Comparison of ENCODE assay signal across 8 cellular contexts in genomic region chr5:58459860-58460726, GRCh38. TPM values are rescaled to one million over a fixed set of nuclear protein-coding genes. Genes with fewer than 3 reads are reported as not detected.
DNase-seq lines count a peak whose midpoint lies in the region; ATAC-seq and TF ChIP-seq lines count a peak whose summit lies in the region.

TSS of gene PLK2 (minus strand) at chr5:58460086. CDS start at chr5:58459959, 127 bp downstream.

- TF ChIP-seq POLR2A in uterus (IDR thresholded peaks at IDR 0.05), result peak; percentile 99 to 100

- H3K27me3 ChIP-seq in Karpas-422 (ENCODE audit: low read length) (no peaks in the 10 kb centered on the region), right cardiac atrium (ENCODE audit: control insufficient read depth, insufficient read depth) (no peaks in the 10 kb centered on the region), rectal smooth muscle tissue (ENCODE audit: control insufficient read depth, insufficient read depth, low read length) (no peaks in the 10 kb centered on the region), uterus (no peaks in the 10 kb centered on the region)

- peak in 3 of 4 experiments; percentile 39 to 68 (median 48) for TF ChIP-seq CTCF in uterus (IDR thresholded peaks at IDR 0.05)

- in situ Hi-C loops in G401 (cut with HindIII; ENCODE audit: low sequenced_read_pairs), result no loop called here

- peak within 1 kb of the TSS; percentile 33 for H3K4me2 ChIP-seq in Karpas-422 (ENCODE audit: low read depth, low read length, poor library complexity, severe bottlenecking)

- no peaks in the 10 kb centered on the region for H3K36me3 ChIP-seq in Karpas-422 (ENCODE audit: insufficient read depth, low read length)
- H3K36me3 ChIP-seq in rectal smooth muscle tissue (ENCODE audit: control insufficient read depth, insufficient read depth, low read length), result peaks cover 2% of the 10 kb centered on the region
- H3K36me3 ChIP-seq in uterus, result no peaks in the 10 kb centered on the region

- no peak within 1 kb of the TSS for H3K27ac ChIP-seq in Karpas-422 (ENCODE audit: low read length)
- H3K27ac ChIP-seq in right cardiac atrium (ENCODE audit: low read length), result peak within 1 kb of the TSS; percentile 93
- H3K27ac ChIP-seq in rectal smooth muscle tissue (ENCODE audit: low read depth, low read length), result peak within 1 kb of the TSS; percentile 82
- H3K27ac ChIP-seq in uterus, result peak within 1 kb of the TSS; percentile 94 to 95

- DNase-seq in G401 (ENCODE audit: low spot score) (peak; percentile 86), Karpas-422 (no peak), T-helper 2 cell (peak; percentile 79 to 87 (median 82)), anterior cingulate cortex (lab: John Stamatoyannopoulos, UW) (peak; percentile 40 to 98 (median 92)), right cardiac atrium (peak; percentile 95 to 98 (median 98)), uterus (peak; percentile 95 to 96)

- peak; percentile 78 for ATAC-seq in GM21825 (IDR thresholded peaks at IDR 0.05; ENCODE audit: unreplicated experiment)
- peak; percentile 95 to 96 for ATAC-seq in right cardiac atrium

- H3K9me3 ChIP-seq in Karpas-422 (ENCODE audit: low read length), result no peaks in the 10 kb centered on the region
- H3K9me3 ChIP-seq in right cardiac atrium (ENCODE audit: control insufficient read depth, low read length), result no peaks in the 10 kb centered on the region
- H3K9me3 ChIP-seq in uterus, result no peaks in the 10 kb centered on the region

- H4K20me1 ChIP-seq in Karpas-422 (ENCODE audit: insufficient read depth, low read depth, low read length), result no peaks in the 10 kb centered on the region

- H3K4me3 ChIP-seq in Karpas-422 (ENCODE audit: low read length) (no peak within 1 kb of the TSS; the same call in 1 of the 2 replicates), right cardiac atrium (ENCODE audit: low read length) (peak within 1 kb of the TSS; percentile 91), rectal smooth muscle tissue (ENCODE audit: low read length) (peak within 1 kb of the TSS; percentile 80), uterus (peak within 1 kb of the TSS; percentile 68 to 82)

- peaks cover 9% of the 10 kb centered on the region for H3K4me1 ChIP-seq in Karpas-422 (ENCODE audit: low read length)
- H3K4me1 ChIP-seq in right cardiac atrium (ENCODE audit: control insufficient read depth, insufficient read depth, low read length), result no peaks in the 10 kb centered on the region
- H3K4me1 ChIP-seq in rectal smooth muscle tissue (ENCODE audit: control insufficient read depth, insufficient read depth, low read length), result peaks cover 2% of the 10 kb centered on the region
- no peaks in the 10 kb centered on the region for H3K4me1 ChIP-seq in uterus

- H2AFZ ChIP-seq in Karpas-422 (ENCODE audit: low read length), result peak within 1 kb of the TSS; percentile 64

- peak within 1 kb of the TSS; percentile 18; the same call in 1 of the 2 replicates for H3K9ac ChIP-seq in Karpas-422 (ENCODE audit: low read length)
- peak within 1 kb of the TSS; percentile 45 for H3K9ac ChIP-seq in rectal smooth muscle tissue (ENCODE audit: low read length)

- no peaks in the 10 kb centered on the region for H3K9me2 ChIP-seq in Karpas-422 (replicated peaks; ENCODE audit: insufficient read depth, low read length)

- WGBS in right cardiac atrium, result under 1% methylated on average over 99 of the region's 99 CpGs

- intact Hi-C loops in right cardiac atrium (cut with DNase I) (loop anchor here (2.0 to 5.0 kb wide), 11 partner anchors 571 to 1163 kb away; no protein-coding TSS in a partner anchor), uterus (cut with DNase I; ENCODE audit: low total_unique reads) (loop anchor here (2.0 to 10.0 kb wide), 2 partner anchors 679 to 1165 kb away; no protein-coding TSS in a partner anchor)

- H3K79me2 ChIP-seq in Karpas-422 (ENCODE audit: low read length), result no peaks in the 10 kb centered on the region

RNA-seq across cellular contexts. Expression of gene PLK2, which starts in this region (rescaled TPM):
- 0.51 and 2.4 TPM in 2 replicates for total RNA-seq in G401 (2014; rRNA removed; shearing (Covaris generic))
- not detected in 2 replicates for total RNA-seq in Karpas-422 (2014; rRNA removed; shearing (Covaris generic); ENCODE audit: low replicate concordance)
- total RNA-seq in right cardiac atrium (10 to 100 TPM; 37.9 to 75.5 (median 44.8) TPM), uterus (100 to 1,000 TPM in 3 of 4 donors, 10 to 100 TPM in 1; 75.6 to 329 (median 147) TPM)
- polyA plus RNA-seq in right cardiac atrium, result 23.5 TPM

Comparison
In these comparisons a context has a peak if more than half of its experiments do, and no peak if none do; other contexts are left out.
1. RNA of gene PLK2 (total RNA-seq): 75.6 to 329 TPM in uterus and 37.9 to 75.5 TPM in right cardiac atrium; 0.51 to 2.4 TPM in G401 and not detected in Karpas-422; every median in the first group is over 10 times any median in the second.